8 cellular contexts compared by ENCODE assay signal in genomic region chr16:4314532-4315184, GRCh38. TPM values are rescaled to one million over a fixed set of nuclear protein-coding genes. Genes with fewer than 3 reads are reported as not detected.
DNase-seq lines count a peak whose midpoint lies in the region; ATAC-seq, FAIRE-seq and TF ChIP-seq lines count a peak whose summit lies in the region.

No MANE protein-coding gene starts in this region.

- peak overlapping the region; percentile 91 for H3K4me3 Mint-ChIP-seq in astrocyte (ENCODE audit: unreplicated experiment)

- no peaks in the 10 kb centered on the region for H3K9me3 Mint-ChIP-seq in astrocyte (ENCODE audit: unreplicated experiment)

- H3K4me1 Mint-ChIP-seq in astrocyte (ENCODE audit: low read depth, unreplicated experiment), result peaks cover 2% of the 10 kb centered on the region

- peak overlapping the region; percentile 83 for H2AFZ ChIP-seq in astrocyte (ENCODE audit: low read depth, low read length)

- H3K9me3 ChIP-seq in astrocyte (ENCODE audit: insufficient read depth, low read depth, low read length) (no peaks in the 10 kb centered on the region), kidney (ENCODE audit: control insufficient read depth in 1 of 2, low read length in 2 of 2) (no peaks in the 10 kb centered on the region)

- no peak for FAIRE-seq in astrocyte (lab: Jason Lieb, UNC)
- no peak for FAIRE-seq in kidney (lab: Jason Lieb, UNC)

- H3K27me3 ChIP-seq in astrocyte (ENCODE audit: insufficient read depth, low read length), result no peaks in the 10 kb centered on the region

- peak overlapping the region; percentile 92 for H3K4me2 ChIP-seq in astrocyte (ENCODE audit: low read length)

- peaks cover 33% of the 10 kb centered on the region for H4K20me1 ChIP-seq in astrocyte (ENCODE audit: insufficient read depth, low read length)

- H3K4me1 ChIP-seq in astrocyte (ENCODE audit: insufficient read depth, low read length) (peaks cover 37% of the 10 kb centered on the region), kidney (ENCODE audit: control insufficient read depth in 1 of 2, insufficient read depth in 1 of 2, low read depth in 1 of 2, low read length in 2 of 2) (peaks cover 24 to 34% of the 10 kb centered on the region in 2 donors)

- H3K27ac ChIP-seq in astrocyte (ENCODE audit: low read depth, low read length) (peak overlapping the region; percentile 47), kidney (ENCODE audit: low read depth in 2 of 2, low read length in 2 of 2) (peak overlapping the region; percentile 88 to 96), substantia nigra (ENCODE audit: low read depth, low read length, poor library complexity, severe bottlenecking) (peak overlapping the region; percentile 59)

- intact Hi-C loops in kidney (cut with DNase I), result no loop called here

- H3K4me3 ChIP-seq in astrocyte (ENCODE audit: insufficient read depth, low read depth, low read length) (peak overlapping the region; percentile 61), kidney (ENCODE audit: low read length in 2 of 2) (peak overlapping the region; percentile 54 to 66)

- TF ChIP-seq CTCF in astrocyte (IDR thresholded peaks at IDR 0.05; ENCODE audit: insufficient read depth, low read depth, low read length) (no peak), kidney (IDR thresholded peaks at IDR 0.05; ENCODE audit: borderline replicate concordance, extremely low read depth, insufficient read depth) (no peak)

- H3K79me2 ChIP-seq in astrocyte (ENCODE audit: insufficient read depth, low read length), result peaks cover 33% of the 10 kb centered on the region

- peak overlapping the region; percentile 73 for H3K27ac Mint-ChIP-seq in astrocyte (ENCODE audit: unreplicated experiment)

- DNase-seq in NCI-H1417 (lab: John Stamatoyannopoulos, UW), result peak; percentile 11 to 70 (median 57)
- no peak for DNase-seq in NCI-H1417 treated with DMSO at 0.1 percent for 48 hours (lab: John Stamatoyannopoulos, UW)
- peak; percentile 30 to 66 for DNase-seq in NCI-H526 (lab: John Stamatoyannopoulos, UW)
- peak; percentile 60 for DNase-seq in astrocyte (ENCODE audit: low read depth)
- peak; percentile 84 for DNase-seq in kidney
- DNase-seq in substantia nigra (lab: John Stamatoyannopoulos, UW), result peak in 5 of 49 donors; percentile 14 to 50 (median 38)
- no peak for DNase-seq in Ammon's horn (ENCODE audit: low spot score)

- no peak for ATAC-seq in HG03097 (IDR thresholded peaks at IDR 0.05; ENCODE audit: low FRiP score, unreplicated experiment)

- H3K36me3 ChIP-seq in astrocyte (ENCODE audit: insufficient read depth, low read length) (no peaks in the 10 kb centered on the region), kidney (ENCODE audit: control insufficient read depth in 1 of 2, insufficient read depth in 2 of 2, low read length in 2 of 2) (no peaks in the 10 kb centered on the region)

- H3K36me3 Mint-ChIP-seq in astrocyte (ENCODE audit: low read depth, unreplicated experiment), result no peaks in the 10 kb centered on the region

- no peaks in the 10 kb centered on the region for H3K27me3 Mint-ChIP-seq in astrocyte (ENCODE audit: low read depth, unreplicated experiment)

- H3K9ac ChIP-seq in astrocyte (ENCODE audit: low read length) (peak overlapping the region; percentile 71), kidney (ENCODE audit: low read length in 2 of 2) (peak overlapping the region; percentile 45 to 85)

RNA-seq across cellular contexts. Expression of gene GLIS2, which starts 1.2 kb away (rescaled TPM):
- 16.5 and 18.9 TPM in 2 replicates for total RNA-seq in astrocyte
- 68.7 TPM for total RNA-seq in kidney
- 35.6 TPM for polyA plus RNA-seq in kidney (ENCODE audit: insufficient read depth, low read depth, low replicate concordance)

RNA-seq across cellular contexts. Expression of gene PAM16, which starts 36.5 kb away (rescaled TPM):
- 50.7 and 51.9 TPM in 2 replicates for total RNA-seq in astrocyte
- total RNA-seq in kidney, result 29.4 TPM
- 61.1 TPM for polyA plus RNA-seq in kidney (ENCODE audit: insufficient read depth, low read depth, low replicate concordance)

RNA-seq across cellular contexts. Expression of gene TFAP4, which starts 41.8 kb away (rescaled TPM):
- total RNA-seq in astrocyte (6.1 and 7.7 TPM in 2 replicates), kidney (11.9 TPM)
- polyA plus RNA-seq in kidney (ENCODE audit: insufficient read depth, low read depth, low replicate concordance), result 3.2 TPM

RNA-seq across cellular contexts. Expression of gene VASN, which starts 57.0 kb away (rescaled TPM):
- total RNA-seq in astrocyte, result 32.0 and 38.7 TPM in 2 replicates
- total RNA-seq in kidney, result 82.7 TPM
- 75.7 TPM for polyA plus RNA-seq in kidney (ENCODE audit: insufficient read depth, low read depth, low replicate concordance)

Comparison
In these comparisons a context has a peak if more than half of its experiments do, and no peak if none do; other contexts are left out.
1. DNase-seq: peak in NCI-H1417 (3 of 3), NCI-H526 (2 of 2), astrocyte (single experiment) and kidney (single experiment); none in NCI-H1417 treated with DMSO at 0.1 percent for 48 hours (single experiment) and Ammon's horn (single experiment).
2. Peak in every context shown above with its lines, with median percentiles within 50 percentile points of each other: H3K27ac ChIP-seq.